Comparison of ENCODE assay signal across 41 cellular contexts in the genomic region with DNA sequence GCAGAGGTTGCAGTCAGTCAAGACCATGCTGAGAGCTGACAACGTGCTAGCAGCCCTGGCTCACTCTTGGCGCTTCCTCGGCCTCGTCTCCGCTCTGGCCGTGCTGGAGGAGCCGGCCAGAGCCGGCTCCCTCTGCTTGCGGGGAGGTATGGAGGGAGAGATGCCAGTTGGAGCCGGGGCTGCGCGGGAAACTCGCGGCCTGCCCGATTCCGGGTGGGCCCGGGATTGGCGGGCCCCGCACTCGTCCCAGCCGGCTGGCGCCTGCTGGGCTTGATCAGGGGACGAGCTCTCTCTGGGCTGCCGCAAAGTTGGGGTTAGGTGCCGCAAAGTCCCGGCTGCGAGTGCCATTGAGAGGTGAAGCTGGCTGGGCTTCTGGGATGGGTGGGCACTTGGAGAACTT. TPM values are rescaled to one million over a fixed set of nuclear protein-coding genes. Genes with fewer than 3 reads are reported as not detected.
"Had no signal": no experiment of that assay in that cellular context is flagged by ENCODE, and none has a peak within 500 bp of the region (broad histone marks: within the 10 kb centered on the region; RNA-seq: fewer than 3 reads in every experiment).

No MANE protein-coding gene starts in this region.

- H3K27ac Mint-ChIP-seq: activated naive CD4-positive, alpha-beta T cell treated with anti-CD3 and anti-CD28 coated beads for 36 hours; activated naive CD4-positive, alpha-beta T cell treated with anti-CD3 and anti-CD28 coated beads, Interleukin-2, amount 10 ng/mL, durations not matched to agents 7 days and 5 days; activated naive CD4-positive, alpha-beta T cell treated with anti-CD3 and anti-CD28 coated beads, Interleukin-2, amount 50 U/mL, for 24 hours; activated naive CD4-positive, alpha-beta T cell treated with anti-CD3 and anti-CD28 coated beads, Interleukin-2, amount 50 U/mL, for 72 hours; activated naive CD8-positive, alpha-beta T cell; activated naive CD8-positive, alpha-beta T cell treated with anti-CD3 and anti-CD28 coated beads for 36 hours; activated naive CD8-positive, alpha-beta T cell treated with anti-CD3 and anti-CD28 coated beads, Interleukin-2, amount 10 ng/mL, durations not matched to agents 7 days and 5 days; activated naive CD8-positive, alpha-beta T cell treated with anti-CD3 and anti-CD28 coated beads, Interleukin-2, amount 50 U/mL, for 24 hours; activated T-cell treated with anti-CD3 and anti-CD28 coated beads, Interleukin-2, amount 50 U/mL, for 24 hours; activated T-cell treated with anti-CD3 and anti-CD28 coated beads, Interleukin-2, amount 50 U/mL, for 72 hours; activated T-helper 1 cell treated with anti-CD3 and anti-CD28 coated beads, Interleukin-12 subunit alpha, Interleukin-12 subunit beta, Interleukin-2, Interleukin-4 antibody, amounts not matched to agents 30 ng/mL and 10 ng/mL and 1 ng/mL, durations not matched to agents 14 hours and 24 hours and 36 hours; activated T-helper 17 cell treated with anti-CD3 and anti-CD28 coated beads, Interleukin-2, amount 50 U/mL, for 72 hours; activated T-helper 2 cell treated with anti-CD3 and anti-CD28 coated beads, Interferon-gamma antibody, Interleukin-2, Interleukin-4, amounts not matched to agents 10 μg/mL and 5 μg/mL and 100 μg/mL, durations not matched to agents 14 hours and 24 hours and 36 hours; brain had no signal

- H3K9me3 Mint-ChIP-seq: activated naive CD4-positive, alpha-beta T cell treated with anti-CD3 and anti-CD28 coated beads for 36 hours; activated naive CD4-positive, alpha-beta T cell treated with anti-CD3 and anti-CD28 coated beads, Interleukin-2, amount 10 ng/mL, durations not matched to agents 7 days and 5 days; activated naive CD4-positive, alpha-beta T cell treated with anti-CD3 and anti-CD28 coated beads, Interleukin-2, amount 50 U/mL, for 24 hours; activated naive CD4-positive, alpha-beta T cell treated with anti-CD3 and anti-CD28 coated beads, Interleukin-2, amount 50 U/mL, for 72 hours; activated naive CD8-positive, alpha-beta T cell treated with anti-CD3 and anti-CD28 coated beads for 36 hours; activated naive CD8-positive, alpha-beta T cell treated with anti-CD3 and anti-CD28 coated beads, Interleukin-2, amount 10 ng/mL, durations not matched to agents 7 days and 5 days; activated naive CD8-positive, alpha-beta T cell treated with anti-CD3 and anti-CD28 coated beads, Interleukin-2, amount 50 U/mL, for 24 hours; activated T-cell treated with anti-CD3 and anti-CD28 coated beads, Interleukin-2, amount 50 U/mL, for 24 hours; activated T-cell treated with anti-CD3 and anti-CD28 coated beads, Interleukin-2, amount 50 U/mL, for 4 hours; activated T-cell treated with anti-CD3 and anti-CD28 coated beads, Interleukin-2, amount 50 U/mL, for 72 hours; activated T-helper 1 cell treated with anti-CD3 and anti-CD28 coated beads, Interleukin-12 subunit alpha, Interleukin-12 subunit beta, Interleukin-2, Interleukin-4 antibody, amounts not matched to agents 30 ng/mL and 10 ng/mL and 1 ng/mL, durations not matched to agents 14 hours and 24 hours and 36 hours; activated T-helper 17 cell treated with anti-CD3 and anti-CD28 coated beads, Interleukin-2, amount 50 U/mL, for 72 hours; activated T-helper 2 cell treated with anti-CD3 and anti-CD28 coated beads, Interferon-gamma antibody, Interleukin-2, Interleukin-4, amounts not matched to agents 10 μg/mL and 5 μg/mL and 100 μg/mL, durations not matched to agents 14 hours and 24 hours and 36 hours; central memory CD8-positive, alpha-beta T cell had no signal

- H3K27me3 ChIP-seq: adrenal gland, ascending aorta, body of pancreas, brain microvascular endothelial cell, breast epithelium, cardiac muscle cell had no signal

- H3K27ac ChIP-seq: adrenal gland, ascending aorta, body of pancreas, brain microvascular endothelial cell, breast epithelium, cardiac muscle cell had no signal

- H3K9me3 ChIP-seq: adrenal gland, ascending aorta, body of pancreas, breast epithelium had no signal

- H3K4me1 Mint-ChIP-seq: activated naive CD4-positive, alpha-beta T cell treated with anti-CD3 and anti-CD28 coated beads, Interleukin-2, amount 10 ng/mL, durations not matched to agents 7 days and 5 days; activated naive CD4-positive, alpha-beta T cell treated with anti-CD3 and anti-CD28 coated beads, Interleukin-2, amount 50 U/mL, for 24 hours; activated naive CD8-positive, alpha-beta T cell treated with anti-CD3 and anti-CD28 coated beads for 36 hours; activated naive CD8-positive, alpha-beta T cell treated with anti-CD3 and anti-CD28 coated beads, Interleukin-2, amount 10 ng/mL, durations not matched to agents 7 days and 5 days; activated naive CD8-positive, alpha-beta T cell treated with anti-CD3 and anti-CD28 coated beads, Interleukin-2, amount 50 U/mL, for 24 hours; activated T-helper 17 cell treated with anti-CD3 and anti-CD28 coated beads, Interleukin-2, amount 50 U/mL, for 72 hours; brain; central memory CD8-positive, alpha-beta T cell had no signal

- DNase-seq: activated effector memory CD4-positive, alpha-beta T cell treated with anti-CD3 and anti-CD28 coated beads, Interleukin-2, amount 50 U/mL, for 16 hours; activated effector memory CD4-positive, alpha-beta T cell treated with Interleukin-2 at 50 U/mL for 16 hours; activated gamma-delta T cell; activated gamma-delta T cell treated with Interleukin-2 at 50 U/mL for 16 hours; activated naive CD4-positive, alpha-beta T cell; activated naive CD4-positive, alpha-beta T cell treated with anti-CD3 and anti-CD28 coated beads for 36 hours; activated naive CD4-positive, alpha-beta T cell treated with anti-CD3 and anti-CD28 coated beads, Interleukin-2, amount 10 ng/mL, durations not matched to agents 7 days and 5 days; activated naive CD4-positive, alpha-beta T cell treated with anti-CD3 and anti-CD28 coated beads, Interleukin-2, amount 50 U/mL, for 16 hours; activated naive CD4-positive, alpha-beta T cell treated with Interleukin-2 at 50 U/mL for 16 hours; activated naive CD8-positive, alpha-beta T cell treated with anti-CD3 and anti-CD28 coated beads for 36 hours; activated naive CD8-positive, alpha-beta T cell treated with anti-CD3 and anti-CD28 coated beads, Interleukin-2, amount 10 ng/mL, durations not matched to agents 7 days and 5 days; activated naive CD8-positive, alpha-beta T cell treated with anti-CD3 and anti-CD28 coated beads, Interleukin-2, amount 50 U/mL, for 24 hours; activated T-cell treated with anti-CD3 and anti-CD28 coated beads, Interleukin-2, amount 50 U/mL, for 1 hour; activated T-cell treated with anti-CD3 and anti-CD28 coated beads, Interleukin-2, amount 50 U/mL, for 24 hours; activated T-cell treated with anti-CD3 and anti-CD28 coated beads, Interleukin-2, amount 50 U/mL, for 4 hours; activated T-cell treated with anti-CD3 and anti-CD28 coated beads, Interleukin-2, amount 50 U/mL, for 48 hours; activated T-cell treated with anti-CD3 and anti-CD28 coated beads, Interleukin-2, amount 50 U/mL, for 72 hours; adrenal gland; amniotic stem cell; amygdala; anterior cingulate cortex; aorta; body of pancreas; brain microvascular endothelial cell; caudate nucleus; central memory CD4-positive, alpha-beta T cell; cerebellar nuclear complex had no signal

- H3K36me3 Mint-ChIP-seq: activated naive CD4-positive, alpha-beta T cell treated with anti-CD3 and anti-CD28 coated beads, Interleukin-2, amount 10 ng/mL, durations not matched to agents 7 days and 5 days; activated naive CD4-positive, alpha-beta T cell treated with anti-CD3 and anti-CD28 coated beads, Interleukin-2, amount 50 U/mL, for 24 hours; activated naive CD4-positive, alpha-beta T cell treated with anti-CD3 and anti-CD28 coated beads, Interleukin-2, amount 50 U/mL, for 72 hours; activated naive CD8-positive, alpha-beta T cell; activated naive CD8-positive, alpha-beta T cell treated with anti-CD3 and anti-CD28 coated beads for 36 hours; activated naive CD8-positive, alpha-beta T cell treated with anti-CD3 and anti-CD28 coated beads, Interleukin-2, amount 10 ng/mL, durations not matched to agents 7 days and 5 days; brain had no signal

- H3K36me3 ChIP-seq: adrenal gland, ascending aorta, brain microvascular endothelial cell, breast epithelium, cardiac muscle cell had no signal

- H3K4me1 ChIP-seq: adrenal gland, ascending aorta, body of pancreas, breast epithelium had no signal

- ATAC-seq: activated naive CD4-positive, alpha-beta T cell treated with anti-CD3 and anti-CD28 coated beads, Interleukin-2, amount 50 U/mL, for 72 hours; activated naive CD8-positive, alpha-beta T cell treated with anti-CD3 and anti-CD28 coated beads, Interleukin-2, amount 50 U/mL, for 24 hours; activated T-cell treated with anti-CD3 and anti-CD28 coated beads, Interleukin-2, amount 50 U/mL, for 4 hours; activated T-cell treated with anti-CD3 and anti-CD28 coated beads, Interleukin-2, amount 50 U/mL, for 72 hours; activated T-helper 17 cell treated with anti-CD3 and anti-CD28 coated beads, Interleukin-2, amount 50 U/mL, for 72 hours; body of pancreas had no signal

- H3K4me3 Mint-ChIP-seq: activated naive CD4-positive, alpha-beta T cell treated with anti-CD3 and anti-CD28 coated beads for 36 hours; activated naive CD4-positive, alpha-beta T cell treated with anti-CD3 and anti-CD28 coated beads, Interleukin-2, amount 10 ng/mL, durations not matched to agents 7 days and 5 days; activated naive CD4-positive, alpha-beta T cell treated with anti-CD3 and anti-CD28 coated beads, Interleukin-2, amount 50 U/mL, for 24 hours; activated naive CD8-positive, alpha-beta T cell; activated naive CD8-positive, alpha-beta T cell treated with anti-CD3 and anti-CD28 coated beads for 36 hours; activated naive CD8-positive, alpha-beta T cell treated with anti-CD3 and anti-CD28 coated beads, Interleukin-2, amount 10 ng/mL, durations not matched to agents 7 days and 5 days; activated naive CD8-positive, alpha-beta T cell treated with anti-CD3 and anti-CD28 coated beads, Interleukin-2, amount 50 U/mL, for 24 hours; activated T-cell treated with anti-CD3 and anti-CD28 coated beads, Interleukin-2, amount 50 U/mL, for 24 hours; activated T-cell treated with anti-CD3 and anti-CD28 coated beads, Interleukin-2, amount 50 U/mL, for 4 hours; activated T-cell treated with anti-CD3 and anti-CD28 coated beads, Interleukin-2, amount 50 U/mL, for 72 hours; activated T-helper 1 cell treated with anti-CD3 and anti-CD28 coated beads, Interleukin-12 subunit alpha, Interleukin-12 subunit beta, Interleukin-2, Interleukin-4 antibody, amounts not matched to agents 30 ng/mL and 10 ng/mL and 1 ng/mL, durations not matched to agents 14 hours and 24 hours and 36 hours; activated T-helper 17 cell treated with anti-CD3 and anti-CD28 coated beads, Interleukin-2, amount 50 U/mL, for 72 hours; brain; central memory CD8-positive, alpha-beta T cell had no signal

- H3K4me3 ChIP-seq: adrenal gland, ascending aorta, body of pancreas, breast epithelium, cardiac muscle cell had no signal

- FAIRE-seq: astrocyte, bronchial epithelial cell had no signal

RNA-seq across cellular contexts. Expression of gene SHISA3, which starts 27.8 kb away (rescaled TPM):
- total RNA-seq: activated naive CD4-positive, alpha-beta T cell treated with anti-CD3 and anti-CD28 coated beads, Interleukin-2, amount 50 U/mL, for 72 hours; activated T-helper 1 cell treated with anti-CD3 and anti-CD28 coated beads, Interleukin-12 subunit alpha, Interleukin-12 subunit beta, Interleukin-2, Interleukin-4 antibody, amounts not matched to agents 30 ng/mL and 10 ng/mL and 1 ng/mL, durations not matched to agents 14 hours and 24 hours and 36 hours; activated T-helper 17 cell treated with anti-CD3 and anti-CD28 coated beads, Interleukin-2, amount 50 U/mL, for 72 hours; astrocyte; bronchial epithelial cell; chondrocyte had no signal
